1 cellular context compared by ENCODE assay signal in genomic region chr12:54004841-54005530, GRCh38.
TF ChIP-seq lines count a peak whose summit lies in the region.

No MANE protein-coding gene starts in this region.

TF ChIP-seq in neural cell, 6 proteins besides CTCF, POLR2A, EP300 and RAD21:
- peak; percentile 50 for TF ChIP-seq EZH2 (IDR thresholded peaks at IDR 0.05; ENCODE audit: borderline replicate concordance, insufficient read depth, low read length, poor library complexity, severe bottlenecking)
- TF ChIP-seq POLR2AphosphoS5 (IDR thresholded peaks at IDR 0.05) = no peak
